ENCODE assay signal across 17 cellular contexts in the genomic region with DNA sequence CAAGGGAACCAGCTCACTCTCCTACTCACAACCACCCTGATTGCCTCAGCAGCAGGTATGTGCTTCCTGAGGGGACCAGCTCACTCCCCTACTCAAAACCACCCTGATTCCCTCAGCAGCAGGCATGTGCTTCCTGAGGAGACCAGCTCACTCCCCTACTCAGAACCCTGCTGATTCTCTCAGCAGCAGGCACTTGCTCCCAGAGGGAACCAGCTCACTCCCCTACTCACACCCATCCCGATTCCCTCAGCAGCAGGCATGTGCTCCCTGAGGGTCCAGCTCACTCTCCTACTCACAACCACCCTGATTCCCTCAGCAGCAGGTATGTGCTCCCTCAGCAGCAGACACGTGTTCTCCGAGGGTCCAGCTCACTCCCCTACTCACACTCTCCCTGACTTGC.
"Had no signal": no experiment of that assay in that cellular context is flagged by ENCODE, and none has a peak within 500 bp of the region (broad histone marks: within the 10 kb centered on the region; RNA-seq: fewer than 3 reads in every experiment).

No MANE protein-coding gene starts in this region.

- H3K9me3 Mint-ChIP-seq: activated CD4-positive, alpha-beta memory T cell treated with anti-CD3 and anti-CD28 coated beads for 36 hours; immature natural killer cell; natural killer cell treated with Interleukin-12 subunit alpha and Interleukin-12 subunit beta and Interleukin-15 and Interleukin-18, amount 100 ng/mL, for 72 hours; T-helper 2 cell treated with Interferon-gamma antibody and Interleukin-4, amounts not matched to agents 5 μg/mL and 100 μg/mL, for 36 hours had no signal

- DNase-seq: activated CD4-positive, alpha-beta memory T cell treated with anti-CD3 and anti-CD28 coated beads for 36 hours; activated CD4-positive, alpha-beta T cell treated with anti-CD3 and anti-CD28 coated beads for 4 hours; activated effector memory CD4-positive, alpha-beta T cell treated with Interleukin-2 at 50 U/mL for 16 hours; activated T-cell treated with anti-CD3 and anti-CD28 coated beads for 4 hours; body of pancreas; esophagus squamous epithelium; immature natural killer cell; mesendoderm; retina; stimulated activated naive CD8-positive, alpha-beta T cell treated with anti-CD3 and anti-CD28 coated beads, Interleukin-15, Interleukin-2, amounts not matched to agents 100 U/mL and 50 U/mL, for 24 hours; substantia nigra; SW 1271; tibial artery had no signal

- H3K4me3 ChIP-seq: body of pancreas, coronary artery, esophagus squamous epithelium, tibial artery had no signal

- ATAC-seq: body of pancreas; natural killer cell treated with Interleukin-12 subunit alpha and Interleukin-12 subunit beta and Interleukin-15 and Interleukin-18, amount 100 ng/mL, for 72 hours; stimulated activated naive CD8-positive, alpha-beta T cell treated with anti-CD3 and anti-CD28 coated beads, Interleukin-15, Interleukin-2, amounts not matched to agents 100 U/mL and 50 U/mL, for 24 hours had no signal

- H3K27me3 ChIP-seq: body of pancreas, esophagus squamous epithelium, tibial artery had no signal

- H3K27me3 Mint-ChIP-seq: activated CD4-positive, alpha-beta memory T cell treated with anti-CD3 and anti-CD28 coated beads for 36 hours; activated naive CD8-positive, alpha-beta T cell; natural killer cell treated with Interleukin-12 subunit alpha and Interleukin-12 subunit beta and Interleukin-15 and Interleukin-18, amount 100 ng/mL, for 72 hours had no signal

- H3K27ac Mint-ChIP-seq: activated CD4-positive, alpha-beta memory T cell treated with anti-CD3 and anti-CD28 coated beads for 36 hours; natural killer cell treated with Interleukin-12 subunit alpha and Interleukin-12 subunit beta and Interleukin-15 and Interleukin-18, amount 100 ng/mL, for 72 hours; T-helper 2 cell treated with Interferon-gamma antibody and Interleukin-4, amounts not matched to agents 5 μg/mL and 100 μg/mL, for 36 hours had no signal

- H3K4me3 Mint-ChIP-seq: activated CD4-positive, alpha-beta memory T cell treated with anti-CD3 and anti-CD28 coated beads for 36 hours; activated naive CD8-positive, alpha-beta T cell; immature natural killer cell; natural killer cell treated with Interleukin-12 subunit alpha and Interleukin-12 subunit beta and Interleukin-15 and Interleukin-18, amount 100 ng/mL, for 72 hours; T-helper 2 cell treated with Interferon-gamma antibody and Interleukin-4, amounts not matched to agents 5 μg/mL and 100 μg/mL, for 36 hours had no signal
